21 cellular contexts compared by ENCODE assay signal in genomic region chr5:60989790-60990189, GRCh38. TPM values are rescaled to one million over a fixed set of nuclear protein-coding genes. Genes with fewer than 3 reads are reported as not detected.
DNase-seq lines count a peak whose midpoint lies in the region; ATAC-seq and TF ChIP-seq lines count a peak whose summit lies in the region.
"Had no signal": no experiment of that assay in that cellular context is flagged by ENCODE, and none has a peak within 500 bp of the region (broad histone marks: within the 10 kb centered on the region; RNA-seq: fewer than 3 reads in every experiment).

No MANE protein-coding gene starts in this region.

- H3K27me3 Mint-ChIP-seq in WTC11 (ENCODE audit: low read depth), result no peaks in the 10 kb centered on the region
- no peaks in the 10 kb centered on the region for H3K27me3 Mint-ChIP-seq in CD4-positive, alpha-beta memory T cell
- H3K27me3 Mint-ChIP-seq: B cell; CD4-positive, alpha-beta T cell; CD8-positive, alpha-beta memory T cell had no signal

- no peak overlapping the region for H2AFZ ChIP-seq in SK-N-SH (ENCODE audit: low read depth)

- H3K36me3 Mint-ChIP-seq in WTC11, result peaks cover 47% of the 10 kb centered on the region
- peaks cover 36 to 63% of the 10 kb centered on the region in 2 donors for H3K36me3 Mint-ChIP-seq in CD4-positive, alpha-beta memory T cell

- no peak overlapping the region for H3K9ac ChIP-seq in SK-N-SH
- H3K9ac ChIP-seq: BLaER1 treated with 17β-estradiol and CSF1 and Interleukin-3, amounts not matched to agents 10 nM and 100 nM had no signal

- H3K27me3 ChIP-seq in SK-N-SH (ENCODE audit: insufficient read depth), result no peaks in the 10 kb centered on the region
- H3K27me3 ChIP-seq in CD4-positive, alpha-beta memory T cell (ENCODE audit: insufficient read depth, low read length), result no peaks in the 10 kb centered on the region
- H3K27me3 ChIP-seq: BLaER1 treated with 17β-estradiol and CSF1 and Interleukin-3, amounts not matched to agents 10 nM and 100 nM had no signal

- intact Hi-C loops in CD4-positive, alpha-beta memory T cell (cut with micrococcal nuclease), result no loop called here

- H3K9me2 ChIP-seq in SK-N-SH, result no peaks in the 10 kb centered on the region

- DNase-seq in SK-N-SH (no peak), WTC11 (ENCODE audit: low spot score) (no peak)
- DNase-seq in CD4-positive, alpha-beta memory T cell, result no peak
- DNase-seq: AML-193; CD4-positive, alpha-beta T cell; CD8-positive, alpha-beta memory T cell; COR-L47; DMS 273 treated with DMSO at 0.1 percent for 48 hours; DMS153; DMS53; DMS79; DND-41; EL; GDM1 had no signal

- H3K9me3 Mint-ChIP-seq in WTC11, result peaks cover 65% of the 10 kb centered on the region
- peaks cover 8 to 71% (median 47%) of the 10 kb centered on the region in 8 donors for H3K9me3 Mint-ChIP-seq in CD4-positive, alpha-beta memory T cell

- TF ChIP-seq EP300 in SK-N-SH (IDR thresholded peaks at IDR 0.05; ENCODE audit: borderline replicate concordance in 1 of 2, low read depth in 1 of 2, low read length in 1 of 2), result no peak

- CTCF ChIA-PET in SK-N-SH (lab: Yijun Ruan, JAX), result no interaction called here
- CTCF ChIA-PET in WTC11 (lab: Charles Lee), result no interaction called here
- CTCF ChIA-PET in CD4-positive, alpha-beta memory T cell (lab: Charles Lee; ENCODE audit: partially characterized antibody), result no interaction called here

- no peak overlapping the region for H3K4me2 ChIP-seq in SK-N-SH
- H3K4me2 ChIP-seq: BLaER1 treated with 17β-estradiol and CSF1 and Interleukin-3, amounts not matched to agents 10 nM and 100 nM had no signal

- H3K4me1 Mint-ChIP-seq in WTC11, result no peaks in the 10 kb centered on the region
- H3K4me1 Mint-ChIP-seq in CD4-positive, alpha-beta memory T cell, result peaks cover 4 to 14% (median 5%) of the 10 kb centered on the region in 4 donors

- no peaks in the 10 kb centered on the region for H3K36me3 ChIP-seq in SK-N-SH (replicated peaks in 1 of 2; ENCODE audit: control insufficient read depth in 1 of 2, insufficient read depth in 2 of 2, low read length in 1 of 2)
- no peaks in the 10 kb centered on the region for H3K36me3 ChIP-seq in CD4-positive, alpha-beta memory T cell (ENCODE audit: insufficient read depth, low read length)

- H3K27ac ChIP-seq in SK-N-SH (ENCODE audit: low read depth in 2 of 2, low read length in 1 of 2), result no peak overlapping the region
- H3K27ac ChIP-seq in CD4-positive, alpha-beta memory T cell (ENCODE audit: low read depth, low read length), result no peak overlapping the region
- H3K27ac ChIP-seq: 22Rv1; BLaER1 treated with 17β-estradiol and CSF1 and Interleukin-3, amounts not matched to agents 10 nM and 100 nM; C4-2B had no signal

- H4K20me1 ChIP-seq in SK-N-SH (ENCODE audit: insufficient read depth), result no peaks in the 10 kb centered on the region
- H4K20me1 ChIP-seq: BLaER1 treated with 17β-estradiol and CSF1 and Interleukin-3, amounts not matched to agents 10 nM and 100 nM had no signal

- TF ChIP-seq CTCF in SK-N-SH (IDR thresholded peaks at IDR 0.05) (no peak), WTC11 (IDR thresholded peaks at IDR 0.05) (no peak)

- H3K79me2 ChIP-seq in SK-N-SH (ENCODE audit: insufficient read depth), result no peaks in the 10 kb centered on the region

- POLR2A ChIA-PET in SK-N-SH (lab: Yijun Ruan, JAX), result no interaction called here
- POLR2A ChIA-PET in WTC11 (lab: Charles Lee), result no interaction called here
- POLR2A ChIA-PET in CD4-positive, alpha-beta memory T cell (lab: Charles Lee; ENCODE audit: partially characterized antibody), result no interaction called here

- ATAC-seq in SK-N-SH treated with all-trans-retinoic acid at 6 μM for 48 hours (no peak), WTC11 (no peak), GM18519 (IDR thresholded peaks at IDR 0.05; ENCODE audit: low FRiP score, unreplicated experiment) (no peak)
- ATAC-seq: GM12878 had no signal

- TF ChIP-seq RAD21 in SK-N-SH (IDR thresholded peaks at IDR 0.05; ENCODE audit: low read length), result no peak

- no peak overlapping the region for H3K4me3 ChIP-seq in SK-N-SH (ENCODE audit: low read depth in 2 of 2, low read length in 1 of 2)
- no peak overlapping the region for H3K4me3 ChIP-seq in CD4-positive, alpha-beta memory T cell (ENCODE audit: low read length in 2 of 2)
- H3K4me3 ChIP-seq: BLaER1 treated with 17β-estradiol and CSF1 and Interleukin-3, amounts not matched to agents 10 nM and 100 nM; GM12878 had no signal

- no peak overlapping the region for H3K4me3 Mint-ChIP-seq in WTC11
- H3K4me3 Mint-ChIP-seq in CD4-positive, alpha-beta memory T cell, result no peak overlapping the region
- H3K4me3 Mint-ChIP-seq: B cell; CD4-positive, alpha-beta T cell; CD8-positive, alpha-beta memory T cell had no signal

- 80% methylated on average over 4 of the region's 4 CpGs for WGBS in SK-N-SH (ENCODE audit: low lambda C conversion rate)

- H3K9me3 ChIP-seq in SK-N-SH, result peaks cover 3% of the 10 kb centered on the region; the same call in 1 of the 2 replicates
- H3K9me3 ChIP-seq in CD4-positive, alpha-beta memory T cell (ENCODE audit: control insufficient read depth in 1 of 2, low read length in 2 of 2), result peaks cover 0 to 5% of the 10 kb centered on the region in 2 donors

- H3K27ac Mint-ChIP-seq in WTC11, result no peak overlapping the region
- no peak overlapping the region for H3K27ac Mint-ChIP-seq in CD4-positive, alpha-beta memory T cell
- H3K27ac Mint-ChIP-seq: B cell; CD4-positive, alpha-beta T cell; CD8-positive, alpha-beta memory T cell had no signal

- H3F3A ChIP-seq in SK-N-SH (replicated peaks; ENCODE audit: insufficient read depth), result no peaks in the 10 kb centered on the region

- no peaks in the 10 kb centered on the region for H3K4me1 ChIP-seq in SK-N-SH (ENCODE audit: control insufficient read depth in 1 of 2, insufficient read depth in 2 of 2, low read depth in 1 of 2, low read length in 1 of 2)
- no peaks in the 10 kb centered on the region for H3K4me1 ChIP-seq in CD4-positive, alpha-beta memory T cell (ENCODE audit: insufficient read depth, low read length)

TF ChIP-seq in SK-N-SH treated with all-trans-retinoic acid at 6 μM for 48 hours, 23 proteins besides CTCF, POLR2A, EP300 and RAD21:
- TF ChIP-seq ZNF8 (CRISPR knock-in tag; IDR thresholded peaks at IDR 0.05), result peak; percentile 97
- TF ChIP-seq RARB (CRISPR knock-in tag; IDR thresholded peaks at IDR 0.05), result no peak
- no peak for TF ChIP-seq ZFP3 (CRISPR knock-in tag; IDR thresholded peaks at IDR 0.05)

TF ChIP-seq in SK-N-SH, 30 proteins besides CTCF, POLR2A, EP300 and RAD21 (continues in another document):
- TF ChIP-seq GATA2 (CRISPR knock-in tag; IDR thresholded peaks at IDR 0.05) (no peak), TEAD4 (IDR thresholded peaks at IDR 0.05; ENCODE audit: borderline replicate concordance, insufficient read depth) (no peak), RXRA (IDR thresholded peaks at IDR 0.05; ENCODE audit: borderline replicate concordance, low read depth) (no peak), SIN3A (IDR thresholded peaks at IDR 0.05; ENCODE audit: borderline replicate concordance, low read depth, low read length) (no peak), POLR2AphosphoS5 (IDR thresholded peaks at IDR 0.05; ENCODE audit: low read depth, low read length) (no peak), GABPA (IDR thresholded peaks at IDR 0.05; ENCODE audit: low read depth) (no peak), USF1 (IDR thresholded peaks at IDR 0.05; ENCODE audit: borderline replicate concordance, low read depth) (no peak), NRF1 (IDR thresholded peaks at IDR 0.05; ENCODE audit: low read depth, low read length) (no peak), RFX5 (IDR thresholded peaks at IDR 0.05; ENCODE audit: low read length) (no peak), RCOR1 (IDR thresholded peaks at IDR 0.05; ENCODE audit: low read length) (no peak), EZH2phosphoT487 (IDR thresholded peaks at IDR 0.05; ENCODE audit: borderline replicate concordance, low read depth) (no peak)

TF ChIP-seq in WTC11, 78 proteins besides CTCF, POLR2A, EP300 and RAD21:
- TF ChIP-seq MLX (CRISPR knock-in tag; IDR thresholded peaks at IDR 0.05), result no peak
- no peak for TF ChIP-seq SMAD4 (CRISPR knock-in tag; IDR thresholded peaks at IDR 0.05)
- TF ChIP-seq GTF2I (CRISPR knock-in tag; conservative IDR thresholded peaks at IDR 0.05), result peak; percentile 68; the same call in 1 of the 2 replicates
- TF ChIP-seq ETV6 (CRISPR knock-in tag; IDR thresholded peaks at IDR 0.05), result no peak

RNA-seq across cellular contexts. Expression of gene NDUFAF2, which starts 44.8 kb away (rescaled TPM):
- 25.9 and 33.4 TPM in 2 replicates for polyA plus RNA-seq in SK-N-SH (2012; rRNA removed)
- polyA plus RNA-seq in SK-N-SH (2012; cell fraction: cytosol; rRNA removed), result 37.9 and 60.2 TPM in 2 replicates
- polyA plus RNA-seq in SK-N-SH (2012; cell fraction: nucleus; rRNA removed), result 7.5 and 9.3 TPM in 2 replicates
- 39.1 to 45.9 TPM (median 42.0 TPM) in 3 replicates for total RNA-seq in WTC11 (2021)
- 10 to 100 TPM; 14.7 to 14.8 TPM for total RNA-seq in CD4-positive, alpha-beta memory T cell
- polyA plus RNA-seq in CD4-positive, alpha-beta memory T cell, result 10 to 100 TPM; 34.8 to 44.9 TPM

RNA-seq across cellular contexts. Expression of gene ERCC8, which starts 44.9 kb away (rescaled TPM):
- 11.6 and 19.8 TPM in 2 replicates for polyA plus RNA-seq in SK-N-SH (2012; rRNA removed)
- 18.0 and 22.7 TPM in 2 replicates for polyA plus RNA-seq in SK-N-SH (2012; cell fraction: cytosol; rRNA removed)
- 4.9 and 12.0 TPM in 2 replicates for polyA plus RNA-seq in SK-N-SH (2012; cell fraction: nucleus; rRNA removed)
- 14.6 to 16.0 TPM (median 15.3 TPM) in 3 replicates for total RNA-seq in WTC11 (2021)
- 1 to 10 TPM; 7.1 to 9.0 TPM for total RNA-seq in CD4-positive, alpha-beta memory T cell
- polyA plus RNA-seq in CD4-positive, alpha-beta memory T cell, result 10 to 100 TPM; 10.6 to 20.5 TPM
